Comparison of ENCODE assay signal across 22 cellular contexts in genomic region chr13:39968646-39969475, GRCh38.
DNase-seq lines count a peak whose midpoint lies in the region; ATAC-seq, FAIRE-seq and TF ChIP-seq lines count a peak whose summit lies in the region.
"Had no signal": no experiment of that assay in that cellular context is flagged by ENCODE, and none has a peak within 500 bp of the region (broad histone marks: within the 10 kb centered on the region; RNA-seq: fewer than 3 reads in every experiment).

No MANE protein-coding gene starts in this region.

- peak; percentile 42 for FAIRE-seq in GM12892 (lab: Jason Lieb, UNC)
- no peak for FAIRE-seq in GM12878 (lab: Jason Lieb, UNC)
- peak; percentile 17 for FAIRE-seq in keratinocyte (lab: Jason Lieb, UNC)
- FAIRE-seq: A204.1, D721Med, G401.6 had no signal

- DNase-seq in GM12892 (ENCODE audit: insufficient read length) (no peak), PC-3 (peak; percentile 37), GM12878 (ENCODE audit: low read depth, low spot score) (no peak), keratinocyte (ENCODE audit: low read depth, low spot score) (no peak), SHP77 (lab: John Stamatoyannopoulos, UW) (no peak), GM03348 (ENCODE audit: low spot score) (no peak)
- DNase-seq: GM23248, H7, Karpas-422, NCI-H1092, NCI-H1436, NCI-H187 treated with DMSO at 0.1 percent for 48 hours, NCI-H2107, NCI-H774, Right ventricle myocardium superior, RPMI8226 had no signal

- TF ChIP-seq CTCF in PC-3 (conservative IDR thresholded peaks at IDR 0.05; ENCODE audit: low read depth, low read length) (no peak), GM12878 (IDR thresholded peaks at IDR 0.05 in 2 of 3, conservative IDR thresholded peaks at IDR 0.05 in 1 of 3; ENCODE audit: control insufficient read depth in 2 of 3, extremely low read depth in 1 of 3, insufficient read depth in 1 of 3, low read depth in 3 of 3, low read length in 3 of 3) (no peak), keratinocyte (optimal IDR thresholded peaks at IDR 0.05 in 1 of 3, IDR thresholded peaks at IDR 0.05 in 1 of 3, conservative IDR thresholded peaks at IDR 0.05 in 1 of 3; ENCODE audit: extremely low read depth in 1 of 3, insufficient read depth in 2 of 3, low read length in 3 of 3) (no peak)

- TF ChIP-seq POLR2A in GM12892 (IDR thresholded peaks at IDR 0.05; ENCODE audit: low read depth, low read length) (no peak), GM12878 (IDR thresholded peaks at IDR 0.05; ENCODE audit: low read depth, low read length) (no peak)

- no peak overlapping the region for H3K4me2 ChIP-seq in PC-3 (ENCODE audit: low read length)
- H3K4me2 ChIP-seq in GM12878 (ENCODE audit: control insufficient read depth, insufficient read depth): no peak overlapping the region
- no peak overlapping the region for H3K4me2 ChIP-seq in keratinocyte (ENCODE audit: control insufficient read depth, extremely low read depth, insufficient read depth, low read depth, low read length)

- dilution Hi-C loops in keratinocyte (cut with MboI; ENCODE audit: extremely low pct_ligation_motif_present, low sequenced_read_pairs): no loop called here

- H3K27me3 ChIP-seq in PC-3 (ENCODE audit: low read length): peaks cover 5% of the 10 kb centered on the region; the same call in 1 of the 2 replicates
- no peaks in the 10 kb centered on the region for H3K27me3 ChIP-seq in GM12878 (replicated peaks in 1 of 2; ENCODE audit: control insufficient read depth in 2 of 2, insufficient read depth in 2 of 2, low read length in 1 of 2)
- H3K27me3 ChIP-seq in keratinocyte (ENCODE audit: control insufficient read depth, extremely low read depth, insufficient read depth, low read length): no peaks in the 10 kb centered on the region
- H3K27me3 ChIP-seq: BLaER1 had no signal

- WGBS in GM12878 (ENCODE audit: insufficient coverage, insufficient replicate concordance, low lambda C conversion rate, missing lambda C conversion rate): 50% methylated on average over 6 of the region's 6 CpGs

- TF ChIP-seq EP300 in GM12878 (IDR thresholded peaks at IDR 0.05; ENCODE audit: borderline replicate concordance in 1 of 2, control insufficient read depth in 1 of 2, low read depth in 2 of 2, low read length in 2 of 2): no peak

- no peak for TF ChIP-seq RAD21 in GM12878 (IDR thresholded peaks at IDR 0.05; ENCODE audit: insufficient read depth, low read depth, low read length)

- no peaks in the 10 kb centered on the region for H3K9me1 ChIP-seq in keratinocyte (ENCODE audit: control insufficient read depth, extremely low read depth, insufficient read depth, low read length)

- no peaks in the 10 kb centered on the region for H4K20me1 ChIP-seq in PC-3 (ENCODE audit: low read length)
- H4K20me1 ChIP-seq in GM12878 (ENCODE audit: control insufficient read depth, insufficient read depth): no peaks in the 10 kb centered on the region
- H4K20me1 ChIP-seq in keratinocyte (ENCODE audit: control insufficient read depth, extremely low read depth, insufficient read depth, low read length): no peaks in the 10 kb centered on the region
- H4K20me1 ChIP-seq: BLaER1 had no signal

- H3K4me1 ChIP-seq in PC-3 (ENCODE audit: insufficient read depth, low read length) (no peaks in the 10 kb centered on the region), GM12878 (ENCODE audit: control insufficient read depth, insufficient read depth, low read length) (no peaks in the 10 kb centered on the region), keratinocyte (ENCODE audit: control insufficient read depth, extremely low read depth, insufficient read depth, low read length) (no peaks in the 10 kb centered on the region)

- H3K9me2 ChIP-seq in PC-3 (replicated peaks; ENCODE audit: low read length): no peaks in the 10 kb centered on the region

- H3K79me2 ChIP-seq in PC-3 (ENCODE audit: low read length) (no peaks in the 10 kb centered on the region), GM12878 (ENCODE audit: control insufficient read depth, insufficient read depth, low read length) (no peaks in the 10 kb centered on the region), keratinocyte (ENCODE audit: control insufficient read depth, insufficient read depth, low read length) (no peaks in the 10 kb centered on the region)

- no peaks in the 10 kb centered on the region for H3K36me3 ChIP-seq in PC-3 (ENCODE audit: low read depth, low read length)
- no peaks in the 10 kb centered on the region for H3K36me3 ChIP-seq in GM12878 (ENCODE audit: control insufficient read depth in 2 of 2, insufficient read depth in 2 of 2, low read length in 1 of 2)
- no peaks in the 10 kb centered on the region for H3K36me3 ChIP-seq in keratinocyte (ENCODE audit: control insufficient read depth in 2 of 2, extremely low read depth in 1 of 2, insufficient read depth in 2 of 2, low read length in 2 of 2)
- H3K36me3 ChIP-seq: BLaER1 had no signal

- SMC1A ChIA-PET in GM12878 (lab: Charles Lee; ENCODE audit: uncharacterized antibody, unreplicated experiment): interaction anchor here (1.3 kb wide), 1 partner anchor 26 kb away, joined by 3 read pairs; no protein-coding TSS in a partner anchor

- H3K9ac ChIP-seq in PC-3 (ENCODE audit: low read length): no peak overlapping the region
- H3K9ac ChIP-seq in GM12878 (ENCODE audit: control insufficient read depth, insufficient read depth, low read length): no peak overlapping the region
- no peak overlapping the region for H3K9ac ChIP-seq in keratinocyte (ENCODE audit: control insufficient read depth, extremely low read depth, insufficient read depth, low read length)
- H3K9ac ChIP-seq: BLaER1, GM23248 had no signal

- intact Hi-C loops in PC-3 (cut with micrococcal nuclease): no loop called here
- intact Hi-C loops in GM12878 (cut with micrococcal nuclease; ENCODE audit: unreplicated experiment): no loop called here

- CTCF ChIA-PET in PC-3 (lab: Charles Lee): no interaction called here
- CTCF ChIA-PET in GM12878 (lab: Yijun Ruan, JAX): interaction anchor here (0.8 to 1.6 kb wide), 2 partner anchors 9 to 26 kb away, joined by 3 read pairs; no protein-coding TSS in a partner anchor

- no peak overlapping the region for H3K27ac ChIP-seq in PC-3 (ENCODE audit: low read length)
- no peak overlapping the region for H3K27ac ChIP-seq in GM12878 (ENCODE audit: control insufficient read depth, insufficient read depth)
- H3K27ac ChIP-seq in keratinocyte (ENCODE audit: control insufficient read depth, insufficient read depth, low read length): no peak overlapping the region
- H3K27ac ChIP-seq: BLaER1, GM23248 had no signal

- POLR2A ChIA-PET in PC-3 (lab: Charles Lee; ENCODE audit: unreplicated experiment): no interaction called here
- POLR2A ChIA-PET in GM12878 (lab: Charles Lee): no interaction called here

- H3K9me3 ChIP-seq in PC-3 (ENCODE audit: low read length): no peaks in the 10 kb centered on the region
- H3K9me3 ChIP-seq in GM12878 (replicated peaks; ENCODE audit: control insufficient read depth, insufficient read depth, low read length): no peaks in the 10 kb centered on the region; the same call in 2 of the 3 replicates
- H3K9me3 ChIP-seq in keratinocyte (ENCODE audit: control insufficient read depth, low read depth, low read length): no peaks in the 10 kb centered on the region
- H3K9me3 ChIP-seq: BLaER1 had no signal

- H3K4me3 ChIP-seq in PC-3 (ENCODE audit: low read length): no peak overlapping the region
- no peak overlapping the region for H3K4me3 ChIP-seq in GM12878
- no peak overlapping the region for H3K4me3 ChIP-seq in keratinocyte (ENCODE audit: control insufficient read depth in 2 of 3, extremely low read depth in 1 of 3, insufficient read depth in 2 of 3, low read depth in 1 of 3, low read length in 3 of 3)
- H3K4me3 ChIP-seq: BLaER1, GM23248 had no signal

- RAD21 ChIA-PET in GM12878 (lab: Charles Lee; ENCODE audit: unreplicated experiment): no interaction called here

- no peak overlapping the region for H2AFZ ChIP-seq in PC-3 (ENCODE audit: low read length)
- H2AFZ ChIP-seq in GM12878 (ENCODE audit: control insufficient read depth, low read depth, low read length): no peak overlapping the region
- no peak overlapping the region for H2AFZ ChIP-seq in keratinocyte (ENCODE audit: control insufficient read depth, low read length)
- H2AFZ ChIP-seq: GM23248 had no signal

- no peaks in the 10 kb centered on the region for H3F3A ChIP-seq in PC-3 (ENCODE audit: low read length, unreplicated experiment)

- BruUV-seq in PC-3 (replicated peaks; lab: Mats Ljungman, UMichigan) (no TSS peak), GM12878 (replicated peaks; lab: Mats Ljungman, UMichigan) (no TSS peak)

- ATAC-seq in PC-3: no peak
- ATAC-seq in GM12878: peak; percentile 41; the same call in 1 of the 3 replicates
- no peak for ATAC-seq in GM21390 (IDR thresholded peaks at IDR 0.05; ENCODE audit: unreplicated experiment)
- ATAC-seq in esophagus mucosa: no peak

- in situ Hi-C loops in GM12878 (cut with MboI): no loop called here

TF ChIP-seq in GM12878, 131 proteins besides CTCF, POLR2A, EP300 and RAD21 (continues in another document):
- TF ChIP-seq DPF2 (IDR thresholded peaks at IDR 0.05) (no peak), TCF7 (IDR thresholded peaks at IDR 0.05; ENCODE audit: borderline replicate concordance) (no peak), YY1 (IDR thresholded peaks at IDR 0.05; ENCODE audit: low read depth, low read length) (no peak), MTA3 (IDR thresholded peaks at IDR 0.05; ENCODE audit: borderline replicate concordance, low read length) (no peak), MTA2 (IDR thresholded peaks at IDR 0.05; ENCODE audit: low read depth) (no peak), TARDBP (IDR thresholded peaks at IDR 0.05; ENCODE audit: borderline replicate concordance) (no peak), BCL3 (IDR thresholded peaks at IDR 0.05; ENCODE audit: borderline replicate concordance, insufficient read depth, low read depth, low read length, poor library complexity, severe bottlenecking) (no peak), ZSCAN29 (IDR thresholded peaks at IDR 0.05) (no peak)
